1 cellular context compared by ENCODE assay signal in the genomic region with DNA sequence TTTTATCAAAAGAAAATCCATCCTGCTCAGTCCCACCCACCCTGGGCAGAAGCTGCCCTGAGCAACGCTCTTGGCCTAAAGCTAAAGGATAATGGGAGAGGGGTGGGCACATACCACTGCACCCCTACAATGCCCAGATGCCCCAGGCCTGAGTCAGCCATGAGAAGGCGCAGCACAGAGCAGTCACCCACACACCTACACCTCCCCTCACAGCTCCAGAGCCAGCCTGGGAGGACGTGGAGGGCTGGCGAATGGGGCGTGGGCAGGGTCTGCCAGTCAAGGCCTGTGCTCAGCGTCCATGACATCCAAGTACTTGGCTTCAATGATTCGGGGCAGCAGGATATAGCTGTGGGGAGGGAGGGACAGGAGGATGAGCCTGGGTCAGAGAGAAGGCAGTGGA.
TF ChIP-seq lines count a peak whose summit lies in the region.

No MANE protein-coding gene starts in this region.

TF ChIP-seq in GM12878, 131 proteins besides CTCF, POLR2A, EP300 and RAD21:
- no peak for TF ChIP-seq ESRRA (IDR thresholded peaks at IDR 0.05; ENCODE audit: low read length)
- no peak for TF ChIP-seq ZBED1 (IDR thresholded peaks at IDR 0.05; ENCODE audit: borderline replicate concordance)
- TF ChIP-seq CHD2 (IDR thresholded peaks at IDR 0.05; ENCODE audit: borderline replicate concordance, low read depth, low read length) = no peak
- TF ChIP-seq ZNF217 (IDR thresholded peaks at IDR 0.05) = no peak
- TF ChIP-seq EGR1 (IDR thresholded peaks at IDR 0.05; ENCODE audit: borderline replicate concordance in 1 of 2, low read depth in 2 of 2, low read length in 2 of 2) = no peak
- no peak for TF ChIP-seq SMC3 (IDR thresholded peaks at IDR 0.05; ENCODE audit: borderline replicate concordance, low read length)
- TF ChIP-seq, protein P1, sequence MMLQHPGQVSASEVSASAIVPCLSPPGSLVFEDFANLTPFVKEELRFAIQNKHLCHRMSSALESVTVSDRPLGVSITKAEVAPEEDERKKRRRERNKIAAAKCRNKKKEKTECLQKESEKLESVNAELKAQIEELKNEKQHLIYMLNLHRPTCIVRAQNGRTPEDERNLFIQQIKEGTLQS (IDR thresholded peaks at IDR 0.05; ENCODE audit: borderline replicate concordance, extremely low read depth, low read depth, low read length) = no peak
- no peak for TF ChIP-seq JUND (IDR thresholded peaks at IDR 0.05; ENCODE audit: low read depth, low read length)
- TF ChIP-seq CBX5 (IDR thresholded peaks at IDR 0.05; ENCODE audit: low read depth) = no peak
- no peak for TF ChIP-seq ZNF207 (IDR thresholded peaks at IDR 0.05; ENCODE audit: borderline replicate concordance)
- TF ChIP-seq RB1 (IDR thresholded peaks at IDR 0.05; ENCODE audit: borderline replicate concordance) = no peak
- TF ChIP-seq HDAC6 (IDR thresholded peaks at IDR 0.05; ENCODE audit: unreplicated experiment) = no peak
- no peak for TF ChIP-seq NR2C1 (IDR thresholded peaks at IDR 0.05)
- TF ChIP-seq, protein P2, sequence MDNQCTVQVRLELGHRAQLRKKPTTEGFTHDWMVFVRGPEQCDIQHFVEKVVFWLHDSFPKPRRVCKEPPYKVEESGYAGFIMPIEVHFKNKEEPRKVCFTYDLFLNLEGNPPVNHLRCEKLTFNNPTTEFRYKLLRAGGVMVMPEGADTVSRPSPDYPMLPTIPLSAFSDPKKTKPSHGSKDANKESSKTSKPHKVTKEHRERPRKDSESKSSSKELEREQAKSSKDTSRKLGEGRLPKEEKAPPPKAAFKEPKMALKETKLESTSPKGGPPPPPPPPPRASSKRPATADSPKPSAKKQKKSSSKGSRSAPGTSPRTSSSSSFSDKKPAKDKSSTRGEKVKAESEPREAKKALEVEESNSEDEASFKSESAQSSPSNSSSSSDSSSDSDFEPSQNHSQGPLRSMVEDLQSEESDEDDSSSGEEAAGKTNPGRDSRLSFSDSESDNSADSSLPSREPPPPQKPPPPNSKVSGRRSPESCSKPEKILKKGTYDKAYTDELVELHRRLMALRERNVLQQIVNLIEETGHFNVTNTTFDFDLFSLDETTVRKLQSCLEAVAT (IDR thresholded peaks at IDR 0.05) = no peak
- TF ChIP-seq, protein P3, sequence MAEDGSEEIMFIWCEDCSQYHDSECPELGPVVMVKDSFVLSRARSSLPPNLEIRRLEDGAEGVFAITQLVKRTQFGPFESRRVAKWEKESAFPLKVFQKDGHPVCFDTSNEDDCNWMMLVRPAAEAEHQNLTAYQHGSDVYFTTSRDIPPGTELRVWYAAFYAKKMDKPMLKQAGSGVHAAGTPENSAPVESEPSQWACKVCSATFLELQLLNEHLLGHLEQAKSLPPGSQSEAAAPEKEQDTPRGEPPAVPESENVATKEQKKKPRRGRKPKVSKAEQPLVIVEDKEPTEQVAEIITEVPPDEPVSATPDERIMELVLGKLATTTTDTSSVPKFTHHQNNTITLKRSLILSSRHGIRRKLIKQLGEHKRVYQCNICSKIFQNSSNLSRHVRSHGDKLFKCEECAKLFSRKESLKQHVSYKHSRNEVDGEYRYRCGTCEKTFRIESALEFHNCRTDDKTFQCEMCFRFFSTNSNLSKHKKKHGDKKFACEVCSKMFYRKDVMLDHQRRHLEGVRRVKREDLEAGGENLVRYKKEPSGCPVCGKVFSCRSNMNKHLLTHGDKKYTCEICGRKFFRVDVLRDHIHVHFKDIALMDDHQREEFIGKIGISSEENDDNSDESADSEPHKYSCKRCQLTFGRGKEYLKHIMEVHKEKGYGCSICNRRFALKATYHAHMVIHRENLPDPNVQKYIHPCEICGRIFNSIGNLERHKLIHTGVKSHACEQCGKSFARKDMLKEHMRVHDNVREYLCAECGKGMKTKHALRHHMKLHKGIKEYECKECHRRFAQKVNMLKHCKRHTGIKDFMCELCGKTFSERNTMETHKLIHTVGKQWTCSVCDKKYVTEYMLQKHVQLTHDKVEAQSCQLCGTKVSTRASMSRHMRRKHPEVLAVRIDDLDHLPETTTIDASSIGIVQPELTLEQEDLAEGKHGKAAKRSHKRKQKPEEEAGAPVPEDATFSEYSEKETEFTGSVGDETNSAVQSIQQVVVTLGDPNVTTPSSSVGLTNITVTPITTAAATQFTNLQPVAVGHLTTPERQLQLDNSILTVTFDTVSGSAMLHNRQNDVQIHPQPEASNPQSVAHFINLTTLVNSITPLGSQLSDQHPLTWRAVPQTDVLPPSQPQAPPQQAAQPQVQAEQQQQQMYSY (CRISPR knock-in tag; IDR thresholded peaks at IDR 0.05) = no peak
- TF ChIP-seq, protein P4, sequence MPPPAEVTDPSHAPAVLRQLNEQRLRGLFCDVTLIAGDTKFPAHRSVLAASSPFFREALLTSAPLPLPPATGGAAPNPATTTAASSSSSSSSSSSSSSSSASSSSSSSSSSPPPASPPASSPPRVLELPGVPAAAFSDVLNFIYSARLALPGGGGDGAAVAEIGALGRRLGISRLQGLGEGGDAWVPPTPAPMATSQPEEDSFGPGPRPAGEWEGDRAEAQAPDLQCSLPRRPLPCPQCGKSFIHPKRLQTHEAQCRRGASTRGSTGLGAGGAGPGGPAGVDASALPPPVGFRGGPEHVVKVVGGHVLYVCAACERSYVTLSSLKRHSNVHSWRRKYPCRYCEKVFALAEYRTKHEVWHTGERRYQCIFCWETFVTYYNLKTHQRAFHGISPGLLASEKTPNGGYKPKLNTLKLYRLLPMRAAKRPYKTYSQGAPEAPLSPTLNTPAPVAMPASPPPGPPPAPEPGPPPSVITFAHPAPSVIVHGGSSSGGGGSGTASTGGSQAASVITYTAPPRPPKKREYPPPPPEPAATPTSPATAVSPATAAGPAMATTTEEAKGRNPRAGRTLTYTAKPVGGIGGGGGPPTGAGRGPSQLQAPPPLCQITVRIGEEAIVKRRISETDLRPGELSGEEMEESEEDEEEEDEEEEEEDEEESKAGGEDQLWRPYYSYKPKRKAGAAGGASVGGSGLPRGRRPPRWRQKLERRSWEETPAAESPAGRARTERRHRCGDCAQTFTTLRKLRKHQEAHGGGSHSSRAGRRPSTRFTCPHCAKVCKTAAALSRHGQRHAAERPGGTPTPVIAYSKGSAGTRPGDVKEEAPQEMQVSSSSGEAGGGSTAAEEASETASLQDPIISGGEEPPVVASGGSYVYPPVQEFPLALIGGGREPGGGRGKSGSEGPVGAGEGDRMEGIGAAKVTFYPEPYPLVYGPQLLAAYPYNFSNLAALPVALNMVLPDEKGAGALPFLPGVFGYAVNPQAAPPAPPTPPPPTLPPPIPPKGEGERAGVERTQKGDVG (CRISPR knock-in tag; IDR thresholded peaks at IDR 0.05) = no peak
